In genomic region chr11:64023731-64024710, GRCh38 we compare ENCODE assay signal across 29 cellular contexts. TPM values are rescaled to one million over a fixed set of nuclear protein-coding genes. Genes with fewer than 3 reads are reported as not detected.
DNase-seq lines count a peak whose midpoint lies in the region; ATAC-seq, FAIRE-seq and TF ChIP-seq lines count a peak whose summit lies in the region.
"Had no signal": no experiment of that assay in that cellular context is flagged by ENCODE, and none has a peak within 500 bp of the region (broad histone marks: within the 10 kb centered on the region; RNA-seq: fewer than 3 reads in every experiment).

No MANE protein-coding gene starts in this region.

- H3K4me3 Mint-ChIP-seq in neural crest cell, result no peak overlapping the region
- H3K4me3 Mint-ChIP-seq: activated CD4-positive, alpha-beta memory T cell treated with anti-CD3 and anti-CD28 coated beads for 36 hours; CD4-positive, alpha-beta memory T cell; IgD-negative memory B cell; natural killer cell treated with Interleukin-12 subunit alpha and Interleukin-12 subunit beta and Interleukin-15 and Interleukin-18, amount 100 ng/mL, for 72 hours; stimulated activated naive CD8-positive, alpha-beta T cell treated with anti-CD3 and anti-CD28 coated beads, Interleukin-15, Interleukin-2, amounts not matched to agents 100 ng/mL and 50 ng/mL, for 24 hours had no signal

- TF ChIP-seq EP300 in H1 (IDR thresholded peaks at IDR 0.05; ENCODE audit: borderline replicate concordance in 1 of 2, low read depth in 2 of 2, low read length in 2 of 2), result no peak; a peak in 1 of 3 replicates

- TF ChIP-seq RAD21 in IMR-90 (IDR thresholded peaks at IDR 0.05; ENCODE audit: low read length) (no peak), H1 (IDR thresholded peaks at IDR 0.05 in 1 of 2, conservative IDR thresholded peaks at IDR 0.05 in 1 of 2; ENCODE audit: low read depth in 2 of 2, low read length in 2 of 2) (no peak)

- dilution Hi-C loops in IMR-90 (cut with HindIII; ENCODE audit: low sequenced_read_pairs, unreplicated experiment), result no loop called here

- H3K36me3 Mint-ChIP-seq in neural crest cell (ENCODE audit: low read depth), result no peaks in the 10 kb centered on the region
- no peaks in the 10 kb centered on the region for H3K36me3 Mint-ChIP-seq in activated naive CD4-positive, alpha-beta T cell treated with anti-CD3 and anti-CD28 coated beads, Interleukin-2, amount 50 U/mL, for 72 hours
- H3K36me3 Mint-ChIP-seq: activated CD4-positive, alpha-beta memory T cell treated with anti-CD3 and anti-CD28 coated beads for 36 hours; CD4-positive, alpha-beta memory T cell; IgD-negative memory B cell; natural killer cell treated with Interleukin-12 subunit alpha and Interleukin-12 subunit beta and Interleukin-15 and Interleukin-18, amount 100 ng/mL, for 72 hours had no signal

- WGBS in IMR-90 (ENCODE audit: extremely low coverage in 2 of 2, insufficient read length in 1 of 2), 2 experiments, result 76% methylated on average over 12 of the region's 19 CpGs; no CpG with 5 or more reads in 1 of the 2 experiments
- WGBS in H1 (ENCODE audit: extremely low coverage in 1 of 2, insufficient coverage in 1 of 2, insufficient read length in 1 of 2, insufficient replicate concordance in 2 of 2, low coverage in 1 of 2, low lambda C conversion rate in 2 of 2, missing lambda C conversion rate in 1 of 2), 2 experiments, result 78% methylated on average over 16 of the region's 19 CpGs; no CpG with 5 or more reads in 1 of the 2 experiments

- intact Hi-C loops in IMR-90 (cut with micrococcal nuclease), result no loop called here

- H2BK120ac ChIP-seq in IMR-90 (ENCODE audit: low read depth, low read length) (no peak overlapping the region), H1 (replicated peaks; ENCODE audit: low read depth, low read length) (peak overlapping the region; percentile 25)

- no peak overlapping the region for H2BK15ac ChIP-seq in IMR-90 (ENCODE audit: low read depth, low read length)
- peak overlapping the region; percentile 72; the same call in 1 of the 2 replicates for H2BK15ac ChIP-seq in H1 (ENCODE audit: low read length)

- H3K27ac ChIP-seq in IMR-90 (ENCODE audit: insufficient read depth, low read length), result no peak overlapping the region
- no peak overlapping the region for H3K27ac ChIP-seq in H1 (ENCODE audit: low read depth, low read length)
- H3K27ac ChIP-seq: GM23248, tibial artery had no signal

- in situ Hi-C loops in IMR-90 (cut with MboI; ENCODE audit: low sequenced_read_pairs), result no loop called here

- FAIRE-seq in H1 (lab: Jason Lieb, UNC), result no peak
- FAIRE-seq: frontal cortex, GM12891, small intestine had no signal

- H4K91ac ChIP-seq in IMR-90 (ENCODE audit: insufficient read depth, low read depth, low read length) (no peak overlapping the region), H1 (replicated peaks; ENCODE audit: insufficient read length, low read length) (peak overlapping the region; percentile 78)

- H3K36me3 ChIP-seq in IMR-90 (ENCODE audit: control insufficient read depth, insufficient read depth, low read length) (no peaks in the 10 kb centered on the region), H1 (ENCODE audit: control insufficient read depth in 2 of 4, insufficient read depth in 4 of 4, low read length in 3 of 4) (no peaks in the 10 kb centered on the region)
- H3K36me3 ChIP-seq: tibial artery had no signal

- peaks cover 5% of the 10 kb centered on the region for H3K27me3 Mint-ChIP-seq in neural crest cell (ENCODE audit: low read depth)
- H3K27me3 Mint-ChIP-seq: natural killer cell treated with Interleukin-12 subunit alpha and Interleukin-12 subunit beta and Interleukin-15 and Interleukin-18, amount 100 ng/mL, for 72 hours had no signal

- CTCF ChIA-PET in IMR-90 (lab: Yijun Ruan, JAX), result no interaction called here
- CTCF ChIA-PET in H1 (lab: Charles Lee; ENCODE audit: partially characterized antibody), result interaction anchor here (0.6 to 21.2 kb wide), 11 partner anchors 9 to 161 kb away, joined by 3 to 291 read pairs (median 13); no protein-coding TSS in a partner anchor

- H2AK9ac ChIP-seq in IMR-90 (replicated peaks; ENCODE audit: low read depth, low read length, poor library complexity), result peak overlapping the region; percentile 7

- peak overlapping the region; percentile 87 for H3K27ac Mint-ChIP-seq in neural crest cell (ENCODE audit: unreplicated experiment)
- peak overlapping the region in 1 of 2 donors; percentile 19 for H3K27ac Mint-ChIP-seq in activated naive CD4-positive, alpha-beta T cell treated with anti-CD3 and anti-CD28 coated beads, Interleukin-2, amount 50 U/mL, for 72 hours
- H3K27ac Mint-ChIP-seq: activated CD4-positive, alpha-beta memory T cell treated with anti-CD3 and anti-CD28 coated beads for 36 hours; IgD-negative memory B cell; natural killer cell treated with Interleukin-12 subunit alpha and Interleukin-12 subunit beta and Interleukin-15 and Interleukin-18, amount 100 ng/mL, for 72 hours; stimulated activated naive CD8-positive, alpha-beta T cell treated with anti-CD3 and anti-CD28 coated beads, Interleukin-15, Interleukin-2, amounts not matched to agents 100 ng/mL and 50 ng/mL, for 24 hours had no signal

- no peak overlapping the region for H4K5ac ChIP-seq in IMR-90 (ENCODE audit: low read depth, low read length)
- no peak overlapping the region for H4K5ac ChIP-seq in H1 (ENCODE audit: insufficient read length, low read depth, low read length)

- H3K9me1 ChIP-seq in IMR-90 (ENCODE audit: insufficient read depth, low read length), result no peaks in the 10 kb centered on the region

- H3K9me3 Mint-ChIP-seq in neural crest cell, result no peaks in the 10 kb centered on the region
- H3K9me3 Mint-ChIP-seq in activated naive CD4-positive, alpha-beta T cell treated with anti-CD3 and anti-CD28 coated beads, Interleukin-2, amount 50 U/mL, for 72 hours, result no peaks in the 10 kb centered on the region
- H3K9me3 Mint-ChIP-seq: activated CD4-positive, alpha-beta memory T cell treated with anti-CD3 and anti-CD28 coated beads for 36 hours; IgD-negative memory B cell; natural killer cell treated with Interleukin-12 subunit alpha and Interleukin-12 subunit beta and Interleukin-15 and Interleukin-18, amount 100 ng/mL, for 72 hours; stimulated activated naive CD8-positive, alpha-beta T cell treated with anti-CD3 and anti-CD28 coated beads, Interleukin-15, Interleukin-2, amounts not matched to agents 100 ng/mL and 50 ng/mL, for 24 hours had no signal

- POLR2A ChIA-PET in IMR-90 (lab: Charles Lee; ENCODE audit: unreplicated experiment) (no interaction called here), H1 (lab: Charles Lee; ENCODE audit: partially characterized antibody) (interaction anchor here (0.8 to 3.9 kb wide), 9 partner anchors 8 to 141 kb away, joined by 3 to 12 read pairs (median 5); partner anchors contain the start of gene FLRT1)

- H3K79me2 ChIP-seq in H1 (ENCODE audit: control insufficient read depth in 1 of 2, insufficient read depth in 2 of 2, low read length in 2 of 2), result no peaks in the 10 kb centered on the region

- H3K4me1 ChIP-seq in IMR-90 (ENCODE audit: control insufficient read depth, insufficient read depth, low read length) (peaks cover 4% of the 10 kb centered on the region; the same call in 1 of the 2 replicates), H1 (replicated peaks in 1 of 4; ENCODE audit: control insufficient read depth in 3 of 4, insufficient read depth in 4 of 4, low read length in 3 of 4) (peaks cover 14 to 60% (median 48%) of the 10 kb centered on the region in 4 experiments)

- no peak overlapping the region for H3K4ac ChIP-seq in IMR-90 (ENCODE audit: low read depth, low read length)
- peak overlapping the region; percentile 69 for H3K4ac ChIP-seq in H1 (replicated peaks; ENCODE audit: insufficient read length, low read depth, low read length)

- DNase-seq in IMR-90 (no peak), H1 (ENCODE audit: low read depth in 1 of 2, low spot score in 2 of 2) (no peak), neural crest cell (ENCODE audit: low read depth, low spot score) (no peak), GM10266 (ENCODE audit: extremely low spot score) (no peak)
- DNase-seq in activated naive CD4-positive, alpha-beta T cell treated with anti-CD3 and anti-CD28 coated beads, Interleukin-2, amount 50 U/mL, for 72 hours (ENCODE audit: low spot score in 2 of 2), result no peak
- DNase-seq: activated CD4-positive, alpha-beta memory T cell treated with anti-CD3 and anti-CD28 coated beads for 36 hours; activated CD4-positive, CD25-positive, alpha-beta regulatory T cell; activated naive CD4-positive, alpha-beta T cell; activated T-cell treated with anti-CD3 and anti-CD28 coated beads for 4 hours; aorta; CD4-positive, alpha-beta memory T cell; DMS153; effector CD4-positive, alpha-beta T cell; erythroblast; GF-D8; GM23248; NCI-H1436; NCI-H524; RPMI8226; small intestine; stimulated activated CD4-positive, alpha-beta T cell treated with anti-CD3 and anti-CD28 coated beads, Interleukin-4, amount 100 ng/mL, for 1 hour; T-helper 9 cell; tibial artery had no signal

- TF ChIP-seq CTCF in IMR-90 (conservative IDR thresholded peaks at IDR 0.05; ENCODE audit: low read depth, low read length) (no peak), H1 (IDR thresholded peaks at IDR 0.05; ENCODE audit: control extremely low read depth in 1 of 3, insufficient read depth in 1 of 3, low read depth in 1 of 3, low read length in 3 of 3) (no peak), neural crest cell (conservative IDR thresholded peaks at IDR 0.05) (no peak), GM10266 (IDR thresholded peaks at IDR 0.05; ENCODE audit: control insufficient read depth, insufficient read depth, low read depth, missing control alignments) (no peak)

- peaks cover 40% of the 10 kb centered on the region for H3K4me1 Mint-ChIP-seq in neural crest cell
- H3K4me1 Mint-ChIP-seq: CD4-positive, alpha-beta memory T cell; IgD-negative memory B cell had no signal

- no peak overlapping the region for H2BK20ac ChIP-seq in IMR-90 (ENCODE audit: low read depth, low read length)
- peak overlapping the region; percentile 97; the same call in 1 of the 2 replicates for H2BK20ac ChIP-seq in H1 (ENCODE audit: low read length)

- TF ChIP-seq POLR2A in IMR-90 (IDR thresholded peaks at IDR 0.05; ENCODE audit: low read depth, low read length) (no peak), H1 (IDR thresholded peaks at IDR 0.05; ENCODE audit: control extremely low read depth in 1 of 2, low read depth in 2 of 2, low read length in 2 of 2) (no peak), GM18505 (IDR thresholded peaks at IDR 0.05; ENCODE audit: borderline replicate concordance, extremely low read depth, insufficient read depth, insufficient read length) (no peak)

- peaks cover 11% of the 10 kb centered on the region for H3K27me3 ChIP-seq in IMR-90 (ENCODE audit: control insufficient read depth, insufficient read depth, low read length)
- H3K27me3 ChIP-seq in H1 (replicated peaks in 1 of 4; ENCODE audit: control insufficient read depth in 3 of 4, extremely low read depth in 1 of 4, insufficient read depth in 3 of 4, low read length in 3 of 4), result peaks cover 0 to 13% (median 9%) of the 10 kb centered on the region in 4 experiments; a peak in 5 of 7 replicates

- H4K8ac ChIP-seq in IMR-90 (ENCODE audit: low read depth in 2 of 2, low read length in 2 of 2) (no peak overlapping the region), H1 (ENCODE audit: extremely low read depth, insufficient read depth, low read length) (no peak overlapping the region)

- H3K4me2 ChIP-seq in IMR-90 (ENCODE audit: low read depth, low read length), result no peak overlapping the region
- peak overlapping the region; percentile 9 to 55; a peak in 3 of 4 replicates for H3K4me2 ChIP-seq in H1 (ENCODE audit: insufficient read depth in 1 of 2, low read depth in 2 of 2, low read length in 2 of 2)

- H3K9me3 ChIP-seq in IMR-90 (ENCODE audit: control insufficient read depth, insufficient read depth, low read length) (no peaks in the 10 kb centered on the region), H1 (ENCODE audit: insufficient read depth in 2 of 2, low read depth in 1 of 2, low read length in 1 of 2) (no peaks in the 10 kb centered on the region)
- H3K9me3 ChIP-seq: tibial artery had no signal

- H3K14ac ChIP-seq in IMR-90 (replicated peaks; ENCODE audit: low read depth, low read length), result no peak overlapping the region
- H3K14ac ChIP-seq in H1 (ENCODE audit: insufficient read length), result no peak overlapping the region

- H2AK5ac ChIP-seq in IMR-90 (ENCODE audit: low read depth, low read length), result no peak overlapping the region
- peak overlapping the region; percentile 28; the same call in 1 of the 2 replicates for H2AK5ac ChIP-seq in H1 (ENCODE audit: low read depth, low read length)

- peaks cover 3% of the 10 kb centered on the region for H4K20me1 ChIP-seq in IMR-90 (ENCODE audit: insufficient read depth, low read length)
- H4K20me1 ChIP-seq in H1 (replicated peaks in 1 of 2; ENCODE audit: control insufficient read depth in 1 of 2, insufficient read depth in 2 of 2, low read length in 2 of 2), result peaks cover 0 to under 1% of the 10 kb centered on the region in 2 experiments

- H3K79me1 ChIP-seq in IMR-90 (ENCODE audit: low read depth in 1 of 2, low read length in 2 of 2) (no peaks in the 10 kb centered on the region), H1 (ENCODE audit: low read depth, low read length) (no peaks in the 10 kb centered on the region; the same call in 1 of the 2 replicates)

- ATAC-seq in IMR-90 (ENCODE audit: low read depth), result no peak
- ATAC-seq in activated naive CD4-positive, alpha-beta T cell treated with anti-CD3 and anti-CD28 coated beads, Interleukin-2, amount 50 U/mL, for 72 hours, result no peak
- ATAC-seq in GM18505 (IDR thresholded peaks at IDR 0.05; ENCODE audit: unreplicated experiment), result no peak
- ATAC-seq: natural killer cell treated with Interleukin-12 subunit alpha and Interleukin-12 subunit beta and Interleukin-15 and Interleukin-18, amount 100 ng/mL, for 72 hours had no signal

- H2BK5ac ChIP-seq in IMR-90 (ENCODE audit: low read depth, low read length, poor library complexity, severe bottlenecking), result no peak overlapping the region
- H2BK5ac ChIP-seq in H1 (ENCODE audit: low read depth, low read length), result peak overlapping the region; percentile 95; the same call in 1 of the 2 replicates

- H3K23ac ChIP-seq in IMR-90 (ENCODE audit: low read depth, low read length), result no peak overlapping the region
- H3K23ac ChIP-seq in H1 (ENCODE audit: insufficient read length), result no peak overlapping the region

- H2BK12ac ChIP-seq in H1 (ENCODE audit: low read depth, low read length), result peak overlapping the region; percentile 77; the same call in 1 of the 2 replicates

- H2AFZ ChIP-seq in IMR-90 (replicated peaks; ENCODE audit: low read length, poor library complexity) (no peak overlapping the region), H1 (ENCODE audit: low read length) (no peak overlapping the region)
- H2AFZ ChIP-seq: GM23248 had no signal

- H3K56ac ChIP-seq in IMR-90 (ENCODE audit: extremely low read depth, insufficient read depth, low read length), result no peak overlapping the region
- no peak overlapping the region for H3K56ac ChIP-seq in H1 (replicated peaks; ENCODE audit: insufficient read length, low read depth, low read length)

- H3K23me2 ChIP-seq in H1 (ENCODE audit: low read depth, low read length), result no peaks in the 10 kb centered on the region; the same call in 1 of the 2 replicates

- H3K18ac ChIP-seq in IMR-90 (ENCODE audit: low read depth, low read length) (no peak overlapping the region), H1 (ENCODE audit: extremely low read depth, low read length) (peak overlapping the region; percentile 87)

- H3K4me3 ChIP-seq in IMR-90 (ENCODE audit: insufficient read depth, low read depth, low read length) (no peak overlapping the region), H1 (ENCODE audit: extremely low read depth in 1 of 4, insufficient read depth in 2 of 4, low read depth in 3 of 4, low read length in 4 of 4) (peak overlapping the region in 1 of 4 experiments; percentile 20; a peak in 1 of 8 replicates)
- H3K4me3 ChIP-seq: GM23248, tibial artery had no signal

- H3K9ac ChIP-seq in IMR-90 (ENCODE audit: low read depth, low read length) (no peak overlapping the region), H1 (replicated peaks in 1 of 4; ENCODE audit: extremely low read depth in 1 of 4, low read depth in 3 of 4, low read length in 3 of 4) (no peak overlapping the region)
- H3K9ac ChIP-seq: GM23248 had no signal

- no TSS peak for BruUV-seq in IMR-90 (replicated peaks; lab: Mats Ljungman, UMichigan)

RNA-seq across cellular contexts. Expression of gene FLRT1, which starts 11.7 kb away (rescaled TPM):
- total RNA-seq in IMR-90 (2012; rRNA removed) (under 0.01 TPM in 2 replicates), neural crest cell (2.4 and 3.0 TPM in 2 replicates)
- polyA plus RNA-seq in IMR-90 (2012; rRNA removed) (0.07 TPM in 1 of 2 replicates, not detected in the other), H1 (2011; rRNA removed) (0.14 and 0.20 TPM in 2 replicates)
- 0.08 TPM in 1 of 2 replicates, not detected in the other for polyA plus RNA-seq in IMR-90 (2012; cell fraction: cytosol; rRNA removed)
- 0.02 and 0.05 TPM in 2 replicates for polyA plus RNA-seq in IMR-90 (2012; cell fraction: nucleus; rRNA removed; ENCODE audit: low replicate concordance)
- 0.28 and 0.42 TPM in 2 replicates for total RNA-seq in H1 (2021; fragmentation: NEBNext Ultra II Directional; extraction: Animal tissue kit (Norgen Biotek cat#: 25700))
- polyA plus RNA-seq in H1 (2011; cell fraction: cytosol; rRNA removed), result 0.10 TPM
- polyA plus RNA-seq in H1 (2011; cell fraction: nucleus; rRNA removed), result 0.19 TPM
- 0.30 to 0.89 TPM (median 0.74 TPM) in 4 replicates for polyA plus RNA-seq in H1 (2012, experiment 1 of 2)
- polyA plus RNA-seq in H1 (2012, experiment 2 of 2), result 0.17 TPM
- 0.61 TPM for polyA plus RNA-seq in H1 (2013, experiment 1 of 2)
- polyA plus RNA-seq in H1 (2013, experiment 2 of 2), result 0.59 TPM
- polyA minus RNA-seq in H1 (2011; rRNA and poly(A)+ RNA removed), result 0.16 and 0.20 TPM in 2 replicates
- polyA minus RNA-seq in H1 (2011; cell fraction: cytosol; rRNA and poly(A)+ RNA removed), result 0.29 TPM
- not detected for polyA minus RNA-seq in H1 (2011; cell fraction: nucleus; rRNA and poly(A)+ RNA removed)
- total RNA-seq in activated naive CD4-positive, alpha-beta T cell treated with anti-CD3 and anti-CD28 coated beads, Interleukin-2, amount 50 U/mL, for 72 hours, result not detected
- total RNA-seq: CD4-positive, alpha-beta memory T cell; natural killer cell treated with Interleukin-12 subunit alpha and Interleukin-12 subunit beta and Interleukin-15 and Interleukin-18, amount 100 ng/mL, for 72 hours had no signal
- polyA plus RNA-seq: aorta; CD4-positive, alpha-beta memory T cell; IgD-negative memory B cell had no signal

RNA-seq across cellular contexts. Expression of gene OTUB1, which starts 37.8 kb away (rescaled TPM):
- total RNA-seq in IMR-90 (2012; rRNA removed) (53.6 and 69.0 TPM in 2 replicates), neural crest cell (122 and 124 TPM in 2 replicates)
- polyA plus RNA-seq in IMR-90 (2012; rRNA removed) (168 and 184 TPM in 2 replicates), H1 (2011; rRNA removed) (274 and 348 TPM in 2 replicates)
- 107 and 174 TPM in 2 replicates for polyA plus RNA-seq in IMR-90 (2012; cell fraction: cytosol; rRNA removed)
- 310 and 475 TPM in 2 replicates for polyA plus RNA-seq in IMR-90 (2012; cell fraction: nucleus; rRNA removed; ENCODE audit: low replicate concordance)
- total RNA-seq in H1 (2021; fragmentation: NEBNext Ultra II Directional; extraction: Animal tissue kit (Norgen Biotek cat#: 25700)), result 110 and 112 TPM in 2 replicates
- polyA plus RNA-seq in H1 (2011; cell fraction: cytosol; rRNA removed), result 214 TPM
- 408 TPM for polyA plus RNA-seq in H1 (2011; cell fraction: nucleus; rRNA removed)
- polyA plus RNA-seq in H1 (2012, experiment 1 of 2), result 116 to 162 TPM (median 150 TPM) in 4 replicates
- polyA plus RNA-seq in H1 (2012, experiment 2 of 2), result 177 TPM
- polyA plus RNA-seq in H1 (2013, experiment 1 of 2), result 88.3 TPM
- 81.7 TPM for polyA plus RNA-seq in H1 (2013, experiment 2 of 2)
- polyA minus RNA-seq in H1 (2011; rRNA and poly(A)+ RNA removed), result 105 and 113 TPM in 2 replicates
- 71.3 TPM for polyA minus RNA-seq in H1 (2011; cell fraction: cytosol; rRNA and poly(A)+ RNA removed)
- 57.0 TPM for polyA minus RNA-seq in H1 (2011; cell fraction: nucleus; rRNA and poly(A)+ RNA removed)
- total RNA-seq in activated naive CD4-positive, alpha-beta T cell treated with anti-CD3 and anti-CD28 coated beads, Interleukin-2, amount 50 U/mL, for 72 hours, result 10 to 100 TPM; 60.0 to 86.4 TPM

RNA-seq across cellular contexts. Expression of gene COX8A, which starts 49.6 kb away (rescaled TPM):
- 250 and 315 TPM in 2 replicates for total RNA-seq in IMR-90 (2012; rRNA removed)
- polyA plus RNA-seq in IMR-90 (2012; rRNA removed), result 598 and 701 TPM in 2 replicates
- 770 and 1,094 TPM in 2 replicates for polyA plus RNA-seq in IMR-90 (2012; cell fraction: cytosol; rRNA removed)
- polyA plus RNA-seq in IMR-90 (2012; cell fraction: nucleus; rRNA removed; ENCODE audit: low replicate concordance), result 142 and 372 TPM in 2 replicates
- 365 and 413 TPM in 2 replicates for total RNA-seq in H1 (2021; fragmentation: NEBNext Ultra II Directional; extraction: Animal tissue kit (Norgen Biotek cat#: 25700))
- 1,720 and 2,058 TPM in 2 replicates for polyA plus RNA-seq in H1 (2011; rRNA removed)
- 801 TPM for polyA plus RNA-seq in H1 (2011; cell fraction: cytosol; rRNA removed)
- 895 TPM for polyA plus RNA-seq in H1 (2011; cell fraction: nucleus; rRNA removed)
- polyA plus RNA-seq in H1 (2012, experiment 1 of 2), result 439 to 800 TPM (median 741 TPM) in 4 replicates
- 1,693 TPM for polyA plus RNA-seq in H1 (2012, experiment 2 of 2)
- polyA plus RNA-seq in H1 (2013, experiment 1 of 2), result 891 TPM
- polyA plus RNA-seq in H1 (2013, experiment 2 of 2), result 816 TPM
- 145 and 160 TPM in 2 replicates for polyA minus RNA-seq in H1 (2011; rRNA and poly(A)+ RNA removed)
- 241 TPM for polyA minus RNA-seq in H1 (2011; cell fraction: cytosol; rRNA and poly(A)+ RNA removed)
- 152 TPM for polyA minus RNA-seq in H1 (2011; cell fraction: nucleus; rRNA and poly(A)+ RNA removed)
- 349 and 389 TPM in 2 replicates for total RNA-seq in neural crest cell
- 100 to 1,000 TPM; 498 to 568 TPM for total RNA-seq in activated naive CD4-positive, alpha-beta T cell treated with anti-CD3 and anti-CD28 coated beads, Interleukin-2, amount 50 U/mL, for 72 hours
